In the genomic region with DNA sequence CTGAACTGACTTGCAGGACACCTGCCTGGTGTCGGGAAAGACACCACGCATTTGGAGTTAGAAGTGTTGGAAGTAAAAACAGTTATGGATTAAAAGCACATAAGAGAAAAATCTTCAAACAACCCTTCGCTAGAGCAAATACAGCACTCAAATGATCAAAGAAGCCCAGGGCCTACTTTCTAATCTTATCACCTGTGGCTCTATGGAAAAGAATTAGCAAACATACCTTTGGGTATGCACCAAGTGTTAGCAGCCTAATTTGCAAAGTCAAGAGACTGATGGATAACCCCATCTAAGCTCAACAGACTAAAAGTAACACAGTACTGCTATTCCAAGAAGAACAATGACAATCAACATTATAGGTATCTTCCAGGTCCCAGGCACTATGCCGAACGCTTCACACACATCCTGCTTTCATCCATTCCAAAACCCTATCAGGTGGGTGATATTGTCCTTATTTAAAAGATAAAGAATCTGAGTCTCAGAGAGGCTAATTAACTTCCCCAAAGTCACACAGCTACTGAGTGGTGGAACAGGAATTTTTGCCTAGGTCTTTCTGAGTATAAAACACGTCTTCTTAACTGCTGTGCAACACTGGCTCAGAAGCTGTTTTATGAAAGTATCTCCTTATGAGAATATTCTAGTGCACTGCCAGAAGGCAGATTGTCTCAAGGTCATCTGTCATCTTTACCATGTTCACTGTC, we compare ENCODE assay signal across 27 cellular contexts. TPM values are rescaled to one million over a fixed set of nuclear protein-coding genes. Genes with fewer than 3 reads are reported as not detected.
"Had no signal": no experiment of that assay in that cellular context is flagged by ENCODE, and none has a peak within 500 bp of the region (broad histone marks: within the 10 kb centered on the region; RNA-seq: fewer than 3 reads in every experiment).

No MANE protein-coding gene starts in this region.

- H3K9me3 ChIP-seq: colonic mucosa, gastrocnemius medialis, right atrium auricular region, testis, transverse colon had no signal

- H3K4me3 ChIP-seq: cardiac muscle cell, colonic mucosa, gastrocnemius medialis, right atrium auricular region, testis, transverse colon had no signal

- H3K27ac ChIP-seq: cardiac muscle cell, colonic mucosa, gastrocnemius medialis, right atrium auricular region, testis, transverse colon had no signal

- DNase-seq: activated CD4-positive, alpha-beta T cell treated with anti-CD3 and anti-CD28 coated beads for 4 hours; activated CD4-positive, alpha-beta T cell treated with anti-CD3 and anti-CD28 coated beads, Interleukin-2, amount 50 U/mL, for 4 hours; activated CD8-positive, alpha-beta memory T cell treated with anti-CD3 and anti-CD28 coated beads for 24 hours; activated effector memory CD4-positive, alpha-beta T cell treated with Interleukin-2 at 50 U/mL for 16 hours; activated naive CD4-positive, alpha-beta T cell treated with Interleukin-2 at 50 U/mL for 16 hours; anterior cingulate cortex; cerebellar nuclear complex; colonic mucosa; effector CD8-positive, alpha-beta T cell; gastrocnemius medialis; hypothalamus; immature natural killer cell; kidney; left colon; naive thymus-derived CD8-positive, alpha-beta T cell; nucleus accumbens; stimulated activated CD4-positive, alpha-beta T cell treated with anti-CD3 and anti-CD28 coated beads, Interleukin-15, amount 100 ng/mL, for 24 hours; stimulated activated CD4-positive, alpha-beta T cell treated with anti-CD3 and anti-CD28 coated beads, Interleukin-2, amount 100 ng/mL, for 24 hours; stimulated activated naive CD4-positive, alpha-beta T cell; T-helper 1 cell; testis; transverse colon had no signal

- H3K4me1 ChIP-seq: colonic mucosa, gastrocnemius medialis, right atrium auricular region, testis had no signal

- ATAC-seq: gastrocnemius medialis; left colon; naive thymus-derived CD8-positive, alpha-beta T cell had no signal

- H3K36me3 ChIP-seq: cardiac muscle cell, colonic mucosa, gastrocnemius medialis, right atrium auricular region, transverse colon had no signal

- H3K27me3 ChIP-seq: colonic mucosa, gastrocnemius medialis, right atrium auricular region, testis, transverse colon had no signal

RNA-seq across cellular contexts. Expression of gene SLC1A2, which starts 16.5 kb away (rescaled TPM):
- total RNA-seq: dermis microvascular lymphatic vessel endothelial cell, epithelial cell of proximal tubule, pulmonary artery endothelial cell had no signal
